Comparison of ENCODE assay signal across 24 cellular contexts in the genomic region with DNA sequence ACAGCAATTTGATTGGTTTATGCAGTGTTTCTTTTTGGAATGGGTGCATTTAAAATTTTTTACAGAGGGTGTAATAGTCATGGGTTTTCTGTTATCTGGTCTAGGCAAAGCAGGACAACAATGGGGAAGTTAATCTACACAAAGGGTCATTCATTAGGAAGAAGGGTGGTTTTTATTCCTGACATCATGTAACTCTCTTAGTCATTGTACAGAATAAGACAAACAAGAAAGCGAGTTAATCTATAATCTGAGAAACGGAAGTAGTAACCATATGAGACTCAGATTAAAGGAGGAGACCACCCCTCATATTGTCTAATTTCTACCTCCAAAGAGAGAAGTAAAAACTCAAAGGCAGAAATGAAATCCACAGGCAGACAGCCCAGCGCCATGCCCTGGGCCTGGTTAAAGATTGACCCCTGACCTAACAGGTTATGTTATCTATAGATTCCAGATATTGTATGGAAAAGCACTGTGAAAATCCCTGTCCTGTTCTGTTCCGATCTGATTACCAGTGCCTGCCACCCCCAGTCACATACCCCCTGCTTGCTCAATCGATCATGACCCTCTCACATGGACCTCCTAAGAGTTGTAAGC. TPM values are rescaled to one million over a fixed set of nuclear protein-coding genes. Genes with fewer than 3 reads are reported as not detected.
"Had no signal": no experiment of that assay in that cellular context is flagged by ENCODE, and none has a peak within 500 bp of the region (broad histone marks: within the 10 kb centered on the region; RNA-seq: fewer than 3 reads in every experiment).

No MANE protein-coding gene starts in this region.

- H3K4me3 Mint-ChIP-seq: activated T-cell treated with anti-CD3 and anti-CD28 coated beads, Interleukin-2, amount 50 U/mL, for 72 hours; dendritic cell treated with granulocyte-macrophage colony-stimulating factor and Interleukin-4, amounts not matched to agents 40 ng/mL and 50 ng/mL, for 4 days; stimulated activated naive CD8-positive, alpha-beta T cell treated with anti-CD3 and anti-CD28 coated beads, Interleukin-15, amount 100 ng/mL, for 72 hours; T-helper 1 cell treated with Interleukin-12 subunit alpha and Interleukin-12 subunit beta and Interleukin-4 antibody, amounts not matched to agents 30 μg/mL and 1 μg/mL, for 36 hours; type B pancreatic cell had no signal

- H3K27me3 Mint-ChIP-seq: stimulated activated naive CD8-positive, alpha-beta T cell treated with anti-CD3 and anti-CD28 coated beads, Interleukin-15, amount 100 ng/mL, for 72 hours; type B pancreatic cell had no signal

- H3K27ac ChIP-seq: adrenal gland, esophagus muscularis mucosa, prostate gland, skin epidermis, WERI-Rb-1 had no signal

- H3K4me1 Mint-ChIP-seq: stimulated activated naive CD8-positive, alpha-beta T cell treated with anti-CD3 and anti-CD28 coated beads, Interleukin-15, amount 100 ng/mL, for 72 hours had no signal

- ATAC-seq: activated naive CD4-positive, alpha-beta T cell treated with anti-CD3 and anti-CD28 coated beads, Interleukin-2, amount 50 U/mL, for 72 hours; activated T-cell treated with anti-CD3 and anti-CD28 coated beads, Interleukin-2, amount 50 U/mL, for 72 hours; right cardiac atrium; stimulated activated naive CD8-positive, alpha-beta T cell treated with anti-CD3 and anti-CD28 coated beads, Interleukin-15, amount 100 ng/mL, for 72 hours had no signal

- H3K9me3 Mint-ChIP-seq: type B pancreatic cell had no signal

- DNase-seq: activated CD4-positive, alpha-beta T cell treated with anti-CD3 and anti-CD28 coated beads for 1 hour; activated CD8-positive, alpha-beta memory T cell treated with anti-CD3 and anti-CD28 coated beads for 24 hours; activated CD8-positive, alpha-beta memory T cell treated with anti-CD3 and anti-CD28 coated beads, Interleukin-2, amount 50 U/mL, for 48 hours; activated gamma-delta T cell; activated T-cell treated with anti-CD3 and anti-CD28 coated beads, Interleukin-2, amount 50 U/mL, for 72 hours; effector memory CD4-positive, alpha-beta T cell; occipital lobe; right cardiac atrium; stimulated activated CD4-positive, alpha-beta T cell treated with anti-CD3 and anti-CD28 coated beads, Interleukin-15, amount 100 ng/mL, for 24 hours; stimulated activated CD4-positive, alpha-beta T cell treated with anti-CD3 and anti-CD28 coated beads, Interleukin-2, amount 100 ng/mL, for 48 hours; stimulated activated naive CD8-positive, alpha-beta T cell treated with anti-CD3 and anti-CD28 coated beads, Interleukin-15, amount 100 ng/mL, for 72 hours; WERI-Rb-1 had no signal

RNA-seq across cellular contexts. Expression of a gene that starts 47.5 kb away (rescaled TPM):
- total RNA-seq: astrocyte, endothelial cell of umbilical vein, glomerular endothelial cell had no signal
- polyA plus RNA-seq: neural cell had no signal
